Comparison of ENCODE assay signal across 1 cellular context in genomic region chr17:7627250-7628121, GRCh38.
TF ChIP-seq lines count a peak whose summit lies in the region.

SAT2 (minus strand) TSS chr17:7627821; CDS start chr17:7627635, 186 bp downstream.

TF ChIP-seq in HEK293, 187 proteins besides CTCF, POLR2A, EP300 and RAD21 (continued from another document):
- peak; percentile 40; the same call in 1 of the 2 replicates for TF ChIP-seq ZBTB11 (tag by site-specific recombination; conservative IDR thresholded peaks at IDR 0.05; ENCODE audit: low read depth)
- TF ChIP-seq ZNF488 (tag by site-specific recombination; IDR thresholded peaks at IDR 0.05): no peak
- no peak for TF ChIP-seq PRDM2 (tag by site-specific recombination; IDR thresholded peaks at IDR 0.05; ENCODE audit: borderline replicate concordance)
- TF ChIP-seq KLF16 (tag by site-specific recombination; IDR thresholded peaks at IDR 0.05): peak; percentile 66
- no peak for TF ChIP-seq ZNF175 (tag by site-specific recombination; IDR thresholded peaks at IDR 0.05)
- no peak for TF ChIP-seq ZNF184 (tag by site-specific recombination; IDR thresholded peaks at IDR 0.05)
- TF ChIP-seq ZNF654 (tag by site-specific recombination; IDR thresholded peaks at IDR 0.05; ENCODE audit: low read depth): no peak
- TF ChIP-seq ZFP3 (tag by site-specific recombination; IDR thresholded peaks at IDR 0.05; ENCODE audit: low read depth): no peak
- TF ChIP-seq ZNF585B (tag by site-specific recombination; IDR thresholded peaks at IDR 0.05): no peak
- no peak for TF ChIP-seq ZNF354C (tag by site-specific recombination; IDR thresholded peaks at IDR 0.05; ENCODE audit: borderline replicate concordance, low read depth)
- TF ChIP-seq TRIM28 (IDR thresholded peaks at IDR 0.05; ENCODE audit: borderline replicate concordance, low read length): no peak
- no peak for TF ChIP-seq REST (tag by site-specific recombination; IDR thresholded peaks at IDR 0.05)
- no peak for TF ChIP-seq HOXC10 (CRISPR knock-in tag; IDR thresholded peaks at IDR 0.05)
- no peak for TF ChIP-seq ZNF404 (tag by site-specific recombination; IDR thresholded peaks at IDR 0.05)
- TF ChIP-seq PATZ1 (tag by site-specific recombination; IDR thresholded peaks at IDR 0.05): peak; percentile 100
- TF ChIP-seq ZNF791 (tag by site-specific recombination; IDR thresholded peaks at IDR 0.05): no peak
- TF ChIP-seq RBAK (tag by site-specific recombination; IDR thresholded peaks at IDR 0.05): no peak
- no peak for TF ChIP-seq ZBTB7A (tag by site-specific recombination; IDR thresholded peaks at IDR 0.05; ENCODE audit: low read depth)
- peak; percentile 86 for TF ChIP-seq ZNF37A (tag by site-specific recombination; IDR thresholded peaks at IDR 0.05)
- TF ChIP-seq ZNF350 (tag by site-specific recombination; IDR thresholded peaks at IDR 0.05): no peak
- peak; percentile 97 for TF ChIP-seq GLIS1 (tag by site-specific recombination; IDR thresholded peaks at IDR 0.05)
- no peak for TF ChIP-seq ZNF513 (tag by site-specific recombination; IDR thresholded peaks at IDR 0.05)
- no peak for TF ChIP-seq PBX3 (CRISPR knock-in tag; IDR thresholded peaks at IDR 0.05)
- TF ChIP-seq ZNF140 (tag by site-specific recombination; IDR thresholded peaks at IDR 0.05): no peak
